In genomic region chr9:83817011-83817355, GRCh38 we compare ENCODE assay signal across 8 cellular contexts. TPM values are rescaled to one million over a fixed set of nuclear protein-coding genes. Genes with fewer than 3 reads are reported as not detected.
DNase-seq lines count a peak whose midpoint lies in the region; ATAC-seq and TF ChIP-seq lines count a peak whose summit lies in the region.
"Not testable (repeated sequence)": the region's sequence is repeated elsewhere in the genome, so short reads cannot be mapped to it uniquely, and the experiment has no call there.

No MANE protein-coding gene starts in this region.

- CTCF ChIA-PET in activated naive CD4-positive, alpha-beta T cell treated with anti-CD3 and anti-CD28 coated beads for 36 hours (lab: Charles Lee), result not testable (repeated sequence)

- not testable (repeated sequence) for H3K27ac ChIP-seq in HL-60 (replicated peaks); SJCRH30
- H3K27ac ChIP-seq in lung (ENCODE audit: low read depth in 1 of 2, low read length in 1 of 2), result peak overlapping the region; percentile 84 to 98
- peak overlapping the region; percentile 73 to 87 (median 86) for H3K27ac ChIP-seq in thyroid gland

- not testable (repeated sequence) for H3K27me3 ChIP-seq in HL-60 (ENCODE audit: insufficient read depth, poor library complexity, severe bottlenecking); SJCRH30; lung (ENCODE audit: control insufficient read depth, insufficient read depth); skeletal muscle satellite cell (ENCODE audit: control insufficient read depth, insufficient read depth, low read length); thyroid gland

- not testable (repeated sequence) for ATAC-seq in lung (ENCODE audit: insufficient read depth, low FRiP score)

- peak overlapping the region; percentile 63; the same call in 1 of the 2 replicates for H3K9ac ChIP-seq in ES-I3 (ENCODE audit: low read depth, low read length)
- peak overlapping the region; percentile 64 for H3K9ac ChIP-seq in skeletal muscle satellite cell (ENCODE audit: low read depth, low read length)

- H3K4me2 ChIP-seq in skeletal muscle satellite cell (ENCODE audit: low read length), result peak overlapping the region; percentile 86

- H3K9me3 Mint-ChIP-seq in activated naive CD4-positive, alpha-beta T cell treated with anti-CD3 and anti-CD28 coated beads for 36 hours, result not testable (repeated sequence)

- intact Hi-C loops in activated naive CD4-positive, alpha-beta T cell treated with anti-CD3 and anti-CD28 coated beads for 36 hours (cut with micrococcal nuclease), result loop anchor here (1.0 to 5.0 kb wide), 4 partner anchors 104 to 479 kb away; partner anchors contain the start of genes IDNK and KIF27
- intact Hi-C loops in thyroid gland (cut with DNase I), result not testable (repeated sequence)

- not testable (repeated sequence) for TF ChIP-seq CTCF in HL-60 (IDR thresholded peaks at IDR 0.05; ENCODE audit: insufficient read depth, low read length); epithelial cell of esophagus (IDR thresholded peaks at IDR 0.05; ENCODE audit: insufficient read depth, low read depth, low read length, missing control alignments); lung (IDR thresholded peaks at IDR 0.05; ENCODE audit: control extremely low read depth, extremely low read depth); thyroid gland (IDR thresholded peaks at IDR 0.05)

- H3K27ac Mint-ChIP-seq in activated naive CD4-positive, alpha-beta T cell treated with anti-CD3 and anti-CD28 coated beads for 36 hours, result not testable (repeated sequence)

- not testable (repeated sequence) for H3K27me3 Mint-ChIP-seq in activated naive CD4-positive, alpha-beta T cell treated with anti-CD3 and anti-CD28 coated beads for 36 hours (ENCODE audit: low read depth)

- H3K4me1 ChIP-seq in ES-I3 (ENCODE audit: insufficient read depth, low read length); SJCRH30; lung (ENCODE audit: control insufficient read depth in 2 of 2, insufficient read depth in 2 of 2, low read length in 2 of 2); skeletal muscle satellite cell (ENCODE audit: control insufficient read depth, insufficient read depth, low read length); thyroid gland: not testable (repeated sequence)

- H3K4me3 ChIP-seq in HL-60 (replicated peaks; ENCODE audit: insufficient read depth, low read length) (peak overlapping the region; percentile 57), SJCRH30 (peak overlapping the region; percentile 92), epithelial cell of esophagus (ENCODE audit: low read length) (peak overlapping the region; percentile 48), lung (peak overlapping the region; percentile 74), skeletal muscle satellite cell (ENCODE audit: low read length) (peak overlapping the region; percentile 76), thyroid gland (replicated peaks in 1 of 3) (peak overlapping the region; percentile 33 to 69 (median 46))

- TF ChIP-seq POLR2A in thyroid gland (IDR thresholded peaks at IDR 0.05), result not testable (repeated sequence)

- 0 to 1% methylated on average over 25 to 38 of the region's 38 CpGs for WGBS in lung, 2 donors
- WGBS in thyroid gland, 2 donors, result 0% methylated on average over 7 to 16 of the region's 38 CpGs

- H3K9me3 ChIP-seq in ES-I3 (ENCODE audit: control insufficient read depth, insufficient read depth, low read length); SJCRH30 (replicated peaks); lung (ENCODE audit: control insufficient read depth in 2 of 2, insufficient read depth in 1 of 2, low read length in 1 of 2); skeletal muscle satellite cell (replicated peaks; ENCODE audit: low read length); thyroid gland: not testable (repeated sequence)

- H3K36me3 Mint-ChIP-seq in activated naive CD4-positive, alpha-beta T cell treated with anti-CD3 and anti-CD28 coated beads for 36 hours (ENCODE audit: low read depth), result not testable (repeated sequence)

- not testable (repeated sequence) for H3K36me3 ChIP-seq in ES-I3 (ENCODE audit: insufficient read depth, low read length); SJCRH30; lung (ENCODE audit: control insufficient read depth in 2 of 2, insufficient read depth in 2 of 2, low read length in 2 of 2); skeletal muscle satellite cell (ENCODE audit: insufficient read depth, low read length); thyroid gland

- H3K4me1 Mint-ChIP-seq in activated naive CD4-positive, alpha-beta T cell treated with anti-CD3 and anti-CD28 coated beads for 36 hours (ENCODE audit: low read depth), result not testable (repeated sequence)

- H3K4me3 Mint-ChIP-seq in activated naive CD4-positive, alpha-beta T cell treated with anti-CD3 and anti-CD28 coated beads for 36 hours, result peak overlapping the region; percentile 70

- DNase-seq in HL-60 (ENCODE audit: low read depth in 1 of 2, low spot score in 1 of 2) (peak in 1 of 2 experiments; percentile 9), SJCRH30 (peak in 1 of 2 experiments; percentile 26), epithelial cell of esophagus (ENCODE audit: low read depth) (peak; percentile 3), thyroid gland (peak in 1 of 2 donors; percentile 24)
- peak; percentile 34 for DNase-seq in activated naive CD4-positive, alpha-beta T cell treated with anti-CD3 and anti-CD28 coated beads for 36 hours
- DNase-seq in lung (ENCODE audit: low spot score), result not testable (repeated sequence)

RNA-seq across cellular contexts. Expression of gene GKAP1, which starts 0.6 kb away (rescaled TPM):
- 10.8 and 13.4 TPM in 2 replicates for total RNA-seq in SJCRH30 (2014; rRNA removed; shearing (Covaris generic))
- total RNA-seq in activated naive CD4-positive, alpha-beta T cell treated with anti-CD3 and anti-CD28 coated beads for 36 hours, result 1 to 10 TPM; 4.4 to 4.5 TPM
- total RNA-seq in lung (10 to 100 TPM in 1 of 2 donors, 1 to 10 TPM in 1; 4.4 to 12.6 TPM), thyroid gland (10 to 100 TPM; 15.5 to 24.3 (median 19.0) TPM)
- polyA plus RNA-seq in lung, result 1 to 10 TPM; 1.8 to 7.6 TPM
- 0.25 TPM in 1 of 2 replicates, not detected in the other for total RNA-seq in skeletal muscle satellite cell (2012; rRNA removed)
